16 cellular contexts compared by ENCODE assay signal in the genomic region with DNA sequence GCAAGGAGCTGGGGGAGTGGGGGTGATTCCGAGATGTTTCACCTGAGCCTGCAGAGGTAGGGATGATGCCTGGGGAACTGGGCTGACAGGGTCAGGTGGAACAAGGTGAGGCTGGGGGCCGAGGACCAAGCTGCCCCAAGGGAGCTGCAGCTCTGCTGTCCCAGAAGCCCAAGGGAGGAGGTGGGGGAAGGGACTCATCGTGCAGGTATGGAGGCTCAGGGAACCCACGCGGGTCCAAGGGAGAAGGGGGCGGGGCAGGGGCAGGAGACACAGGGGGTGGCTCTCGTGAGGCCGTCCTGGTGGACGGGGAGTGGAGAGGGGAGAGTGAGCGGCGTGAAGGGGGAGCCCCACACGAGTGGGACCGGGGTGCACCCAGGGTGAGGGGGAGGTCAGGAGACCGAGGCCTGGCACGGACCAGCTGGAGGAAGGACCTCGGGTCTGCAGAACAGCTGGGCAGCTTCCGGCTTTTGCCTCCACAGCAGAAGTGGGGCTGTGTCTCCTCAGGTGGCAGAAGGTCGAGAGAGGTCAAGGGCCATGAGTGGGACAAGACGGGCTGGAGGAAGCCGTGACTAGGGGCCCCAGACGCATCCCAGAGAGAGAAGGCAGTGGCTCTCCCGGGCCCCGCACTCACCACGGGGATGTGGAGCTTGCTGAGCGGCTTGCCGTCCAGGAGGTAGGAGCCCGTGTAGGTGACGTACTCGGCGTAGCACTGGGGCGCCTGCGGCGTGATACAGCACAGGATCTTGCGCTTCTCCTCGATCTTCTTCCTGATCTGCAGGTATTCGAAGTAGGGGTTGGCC.
"Had no signal": no experiment of that assay in that cellular context is flagged by ENCODE, and none has a peak within 500 bp of the region (broad histone marks: within the 10 kb centered on the region; RNA-seq: fewer than 3 reads in every experiment).

No MANE protein-coding gene starts in this region.

- H3K36me3 Mint-ChIP-seq: natural killer cell treated with Interleukin-12 subunit alpha and Interleukin-12 subunit beta and Interleukin-15 and Interleukin-18, amount 100 ng/mL, for 72 hours had no signal

- H3K9me3 Mint-ChIP-seq: activated CD4-positive, alpha-beta T cell treated with anti-CD3 and anti-CD28 coated beads, Interleukin-2, amount 10 ng/mL, durations not matched to agents 7 days and 5 days; activated naive CD8-positive, alpha-beta T cell treated with anti-CD3 and anti-CD28 coated beads for 36 hours; activated T-helper 2 cell treated with anti-CD3 and anti-CD28 coated beads, Interferon-gamma antibody, Interleukin-2, Interleukin-4, amounts not matched to agents 10 μg/mL and 5 μg/mL and 100 μg/mL, durations not matched to agents 14 hours and 24 hours and 36 hours; dendritic cell treated with granulocyte-macrophage colony-stimulating factor and Interleukin-4, amounts not matched to agents 40 ng/mL and 50 ng/mL, for 4 days; natural killer cell treated with Interleukin-12 subunit alpha and Interleukin-12 subunit beta and Interleukin-15 and Interleukin-18, amount 100 ng/mL, for 72 hours; T-cell had no signal

- H3K4me3 Mint-ChIP-seq: activated CD4-positive, alpha-beta T cell treated with anti-CD3 and anti-CD28 coated beads, Interleukin-2, amount 10 ng/mL, durations not matched to agents 7 days and 5 days; activated naive CD8-positive, alpha-beta T cell treated with anti-CD3 and anti-CD28 coated beads for 36 hours; dendritic cell treated with granulocyte-macrophage colony-stimulating factor and Interleukin-4, amounts not matched to agents 40 ng/mL and 50 ng/mL, for 4 days; natural killer cell treated with Interleukin-12 subunit alpha and Interleukin-12 subunit beta and Interleukin-15 and Interleukin-18, amount 100 ng/mL, for 72 hours; T-cell had no signal

- H3K27me3 Mint-ChIP-seq: activated CD4-positive, alpha-beta T cell treated with anti-CD3 and anti-CD28 coated beads, Interleukin-2, amount 10 ng/mL, durations not matched to agents 7 days and 5 days; activated naive CD8-positive, alpha-beta T cell treated with anti-CD3 and anti-CD28 coated beads for 36 hours; dendritic cell treated with granulocyte-macrophage colony-stimulating factor and Interleukin-4, amounts not matched to agents 40 ng/mL and 50 ng/mL, for 4 days; natural killer cell treated with Interleukin-12 subunit alpha and Interleukin-12 subunit beta and Interleukin-15 and Interleukin-18, amount 100 ng/mL, for 72 hours; T-cell had no signal

- H3K27ac Mint-ChIP-seq: activated CD4-positive, alpha-beta T cell treated with anti-CD3 and anti-CD28 coated beads, Interleukin-2, amount 10 ng/mL, durations not matched to agents 7 days and 5 days; activated naive CD8-positive, alpha-beta T cell treated with anti-CD3 and anti-CD28 coated beads for 36 hours; activated T-helper 2 cell treated with anti-CD3 and anti-CD28 coated beads, Interferon-gamma antibody, Interleukin-2, Interleukin-4, amounts not matched to agents 10 μg/mL and 5 μg/mL and 100 μg/mL, durations not matched to agents 14 hours and 24 hours and 36 hours; dendritic cell treated with granulocyte-macrophage colony-stimulating factor and Interleukin-4, amounts not matched to agents 40 ng/mL and 50 ng/mL, for 4 days; natural killer cell treated with Interleukin-12 subunit alpha and Interleukin-12 subunit beta and Interleukin-15 and Interleukin-18, amount 100 ng/mL, for 72 hours; T-cell had no signal

- H3K27me3 ChIP-seq: brain microvascular endothelial cell had no signal

- DNase-seq: activated CD4-positive, alpha-beta T cell treated with anti-CD3 and anti-CD28 coated beads, Interleukin-2, amount 10 ng/mL, durations not matched to agents 7 days and 5 days; activated naive CD8-positive, alpha-beta T cell treated with anti-CD3 and anti-CD28 coated beads for 36 hours; brain microvascular endothelial cell; cerebellar nuclear complex; effector memory CD4-positive, alpha-beta T cell; foreskin melanocyte; head of caudate nucleus; kidney glomerular epithelial cell; mesendoderm; nucleus accumbens; T-cell; T-helper 9 cell had no signal

- H3K27ac ChIP-seq: brain microvascular endothelial cell, epithelial cell of prostate had no signal

- H3K4me1 Mint-ChIP-seq: activated CD4-positive, alpha-beta T cell treated with anti-CD3 and anti-CD28 coated beads, Interleukin-2, amount 10 ng/mL, durations not matched to agents 7 days and 5 days; activated naive CD8-positive, alpha-beta T cell treated with anti-CD3 and anti-CD28 coated beads for 36 hours had no signal
